Comparison of ENCODE assay signal across 19 cellular contexts in genomic region chr5:135339623-135340022, GRCh38. TPM values are rescaled to one million over a fixed set of nuclear protein-coding genes. Genes with fewer than 3 reads are reported as not detected.
DNase-seq lines count a peak whose midpoint lies in the region; ATAC-seq and TF ChIP-seq lines count a peak whose summit lies in the region.
"Had no signal": no experiment of that assay in that cellular context is flagged by ENCODE, and none has a peak within 500 bp of the region (broad histone marks: within the 10 kb centered on the region; RNA-seq: fewer than 3 reads in every experiment).

No MANE protein-coding gene starts in this region.

- CTCF ChIA-PET in activated CD8-positive, alpha-beta T cell treated with anti-CD3 and anti-CD28 coated beads for 36 hours (lab: Charles Lee), result no interaction called here

- H3K36me3 Mint-ChIP-seq in activated CD8-positive, alpha-beta T cell treated with anti-CD3 and anti-CD28 coated beads for 36 hours (ENCODE audit: low read depth), result peaks cover 33% of the 10 kb centered on the region

- ATAC-seq in Right ventricle myocardium inferior (no peak), Right ventricle myocardium superior (ENCODE audit: poor library complexity) (no peak), RWPE2 (ENCODE audit: low read depth) (no peak)
- ATAC-seq in activated CD8-positive, alpha-beta T cell treated with anti-CD3 and anti-CD28 coated beads for 36 hours, result no peak
- ATAC-seq: GM12878 had no signal

- H3K27ac Mint-ChIP-seq in activated CD8-positive, alpha-beta T cell treated with anti-CD3 and anti-CD28 coated beads for 36 hours, result no peak overlapping the region
- H3K27ac Mint-ChIP-seq: CD4-positive, CD25-positive, alpha-beta regulatory T cell; H9 had no signal

- POLR2A ChIA-PET in activated CD8-positive, alpha-beta T cell treated with anti-CD3 and anti-CD28 coated beads for 36 hours (lab: Charles Lee), result no interaction called here

- no peaks in the 10 kb centered on the region for H3K9me3 ChIP-seq in RWPE2 (ENCODE audit: severe bottlenecking)
- H3K9me3 ChIP-seq: BE2C had no signal

- no peaks in the 10 kb centered on the region for H3K9me3 Mint-ChIP-seq in activated CD8-positive, alpha-beta T cell treated with anti-CD3 and anti-CD28 coated beads for 36 hours
- H3K9me3 Mint-ChIP-seq: CD4-positive, CD25-positive, alpha-beta regulatory T cell; CD8-positive, alpha-beta memory T cell; H9 had no signal

- DNase-seq in Right ventricle myocardium inferior (ENCODE audit: missing footprints), result peak; percentile 41
- no peak for DNase-seq in Right ventricle myocardium superior
- DNase-seq in RWPE2 (ENCODE audit: low spot score), result peak; percentile 20
- peak; percentile 18 for DNase-seq in posterior vena cava (ENCODE audit: low spot score)
- DNase-seq in NCI-H510A treated with DMSO at 0.1 percent for 48 hours (lab: John Stamatoyannopoulos, UW), result no peak
- DNase-seq in activated CD8-positive, alpha-beta T cell treated with anti-CD3 and anti-CD28 coated beads for 36 hours, result no peak
- no peak for DNase-seq in NCI-H2196 (lab: John Stamatoyannopoulos, UW; ENCODE audit: unreplicated experiment)
- DNase-seq: ACHN; BE2C; C1 segment of cervical spinal cord; CD4-positive, CD25-positive, alpha-beta regulatory T cell; CD8-positive, alpha-beta memory T cell; COR-L47; DMS 273 treated with DMSO at 0.1 percent for 48 hours; DMS53; DND-41; EL; H9 had no signal

- intact Hi-C loops in Right ventricle myocardium inferior (cut with DNase I) (loop anchor here (10.0 kb wide), 2 partner anchors 305 to 435 kb away; partner anchors contain the start of genes PCBD2 and PITX1), Right ventricle myocardium superior (cut with DNase I) (no loop called here), posterior vena cava (cut with DNase I) (loop anchor here in 1 of 2 donors (10.0 kb wide), 1 partner anchor 305 kb away; the partner anchor contains the start of gene PITX1)
- intact Hi-C loops in activated CD8-positive, alpha-beta T cell treated with anti-CD3 and anti-CD28 coated beads for 36 hours (cut with micrococcal nuclease), result no loop called here

- no peak overlapping the region for H3K4me3 ChIP-seq in RWPE2 (ENCODE audit: severe bottlenecking)
- H3K4me3 ChIP-seq: GM12878 had no signal

- no peak overlapping the region for H3K27ac ChIP-seq in RWPE2 (ENCODE audit: poor library complexity, severe bottlenecking)

- peaks cover 8% of the 10 kb centered on the region for H3K4me1 Mint-ChIP-seq in activated CD8-positive, alpha-beta T cell treated with anti-CD3 and anti-CD28 coated beads for 36 hours (ENCODE audit: low read depth)
- H3K4me1 Mint-ChIP-seq: CD4-positive, CD25-positive, alpha-beta regulatory T cell; CD8-positive, alpha-beta memory T cell; H9 had no signal

- H3K36me3 ChIP-seq in RWPE2 (ENCODE audit: low read depth), result peaks cover 81% of the 10 kb centered on the region

- no peaks in the 10 kb centered on the region for H3K27me3 ChIP-seq in RWPE2 (ENCODE audit: insufficient read depth, poor library complexity, severe bottlenecking)
- H3K27me3 ChIP-seq: BE2C had no signal

- TF ChIP-seq CTCF in RWPE2 (IDR thresholded peaks at IDR 0.05; ENCODE audit: poor library complexity, severe bottlenecking), result no peak
- TF ChIP-seq CTCF in activated CD8-positive, alpha-beta T cell treated with anti-CD3 and anti-CD28 coated beads for 36 hours (IDR thresholded peaks at IDR 0.05), result no peak

- H3K4me1 ChIP-seq in RWPE2 (ENCODE audit: insufficient read depth, poor library complexity, severe bottlenecking), result no peaks in the 10 kb centered on the region
- H3K4me1 ChIP-seq: BE2C had no signal

- H3K27me3 Mint-ChIP-seq in activated CD8-positive, alpha-beta T cell treated with anti-CD3 and anti-CD28 coated beads for 36 hours, result no peaks in the 10 kb centered on the region
- H3K27me3 Mint-ChIP-seq: CD4-positive, CD25-positive, alpha-beta regulatory T cell had no signal

- H3K4me3 Mint-ChIP-seq in activated CD8-positive, alpha-beta T cell treated with anti-CD3 and anti-CD28 coated beads for 36 hours, result no peak overlapping the region
- H3K4me3 Mint-ChIP-seq: CD4-positive, CD25-positive, alpha-beta regulatory T cell; CD8-positive, alpha-beta memory T cell; H9 had no signal

RNA-seq across cellular contexts. Expression of gene MACROH2A1, which starts 59.4 kb away (rescaled TPM):
- total RNA-seq in Right ventricle myocardium inferior (104 TPM), Right ventricle myocardium superior (102 TPM), posterior vena cava (10 to 100 TPM; 98.0 to 99.6 TPM)
- 100 to 1,000 TPM; 170 to 179 TPM for total RNA-seq in activated CD8-positive, alpha-beta T cell treated with anti-CD3 and anti-CD28 coated beads for 36 hours

Comparison
In these comparisons a context has a peak if more than half of its experiments do, and no peak if none do; other contexts are left out.
1. DNase-seq: peak in Right ventricle myocardium inferior (single experiment), RWPE2 (single experiment) and posterior vena cava (single experiment); none in Right ventricle myocardium superior (single experiment), NCI-H510A treated with DMSO at 0.1 percent for 48 hours (single experiment), activated CD8-positive, alpha-beta T cell treated with anti-CD3 and anti-CD28 coated beads for 36 hours (single experiment) and NCI-H2196 (single experiment).